Comparison of ENCODE assay signal across 2 cellular contexts in the genomic region with DNA sequence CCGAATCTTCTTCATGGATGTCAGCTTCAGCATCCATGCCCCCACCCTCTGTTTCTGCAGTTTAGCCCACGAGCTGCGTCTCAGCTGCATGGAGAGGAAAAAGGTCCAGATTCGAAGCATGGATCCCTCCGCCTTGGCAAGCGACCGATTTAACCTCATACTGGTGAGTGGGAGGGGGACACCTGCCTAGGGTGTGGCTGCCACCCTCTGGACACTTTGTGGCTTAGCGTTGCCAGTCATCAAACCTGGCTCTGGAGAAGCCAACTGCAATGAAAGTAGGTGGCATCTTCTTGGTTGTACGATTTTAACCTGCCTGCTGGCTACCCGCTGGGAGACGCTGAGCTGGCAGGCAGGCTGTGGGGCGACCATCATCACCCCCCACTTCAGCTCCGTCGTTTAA.
TF ChIP-seq lines count a peak whose summit lies in the region.

No MANE protein-coding gene starts in this region.

TF ChIP-seq in GM23338, 12 proteins besides CTCF, POLR2A, EP300 and RAD21:
- TF ChIP-seq EZH2 (IDR thresholded peaks at IDR 0.05; ENCODE audit: low read depth, unreplicated experiment): no peak
- no peak for TF ChIP-seq CREB1 (CRISPR knock-in tag; IDR thresholded peaks at IDR 0.05; ENCODE audit: low read depth)
- TF ChIP-seq STAT1 (IDR thresholded peaks at IDR 0.05; ENCODE audit: unreplicated experiment): no peak
- TF ChIP-seq ZNF331 (CRISPR knock-in tag; IDR thresholded peaks at IDR 0.05; ENCODE audit: low read depth): no peak
- TF ChIP-seq, protein P1, sequence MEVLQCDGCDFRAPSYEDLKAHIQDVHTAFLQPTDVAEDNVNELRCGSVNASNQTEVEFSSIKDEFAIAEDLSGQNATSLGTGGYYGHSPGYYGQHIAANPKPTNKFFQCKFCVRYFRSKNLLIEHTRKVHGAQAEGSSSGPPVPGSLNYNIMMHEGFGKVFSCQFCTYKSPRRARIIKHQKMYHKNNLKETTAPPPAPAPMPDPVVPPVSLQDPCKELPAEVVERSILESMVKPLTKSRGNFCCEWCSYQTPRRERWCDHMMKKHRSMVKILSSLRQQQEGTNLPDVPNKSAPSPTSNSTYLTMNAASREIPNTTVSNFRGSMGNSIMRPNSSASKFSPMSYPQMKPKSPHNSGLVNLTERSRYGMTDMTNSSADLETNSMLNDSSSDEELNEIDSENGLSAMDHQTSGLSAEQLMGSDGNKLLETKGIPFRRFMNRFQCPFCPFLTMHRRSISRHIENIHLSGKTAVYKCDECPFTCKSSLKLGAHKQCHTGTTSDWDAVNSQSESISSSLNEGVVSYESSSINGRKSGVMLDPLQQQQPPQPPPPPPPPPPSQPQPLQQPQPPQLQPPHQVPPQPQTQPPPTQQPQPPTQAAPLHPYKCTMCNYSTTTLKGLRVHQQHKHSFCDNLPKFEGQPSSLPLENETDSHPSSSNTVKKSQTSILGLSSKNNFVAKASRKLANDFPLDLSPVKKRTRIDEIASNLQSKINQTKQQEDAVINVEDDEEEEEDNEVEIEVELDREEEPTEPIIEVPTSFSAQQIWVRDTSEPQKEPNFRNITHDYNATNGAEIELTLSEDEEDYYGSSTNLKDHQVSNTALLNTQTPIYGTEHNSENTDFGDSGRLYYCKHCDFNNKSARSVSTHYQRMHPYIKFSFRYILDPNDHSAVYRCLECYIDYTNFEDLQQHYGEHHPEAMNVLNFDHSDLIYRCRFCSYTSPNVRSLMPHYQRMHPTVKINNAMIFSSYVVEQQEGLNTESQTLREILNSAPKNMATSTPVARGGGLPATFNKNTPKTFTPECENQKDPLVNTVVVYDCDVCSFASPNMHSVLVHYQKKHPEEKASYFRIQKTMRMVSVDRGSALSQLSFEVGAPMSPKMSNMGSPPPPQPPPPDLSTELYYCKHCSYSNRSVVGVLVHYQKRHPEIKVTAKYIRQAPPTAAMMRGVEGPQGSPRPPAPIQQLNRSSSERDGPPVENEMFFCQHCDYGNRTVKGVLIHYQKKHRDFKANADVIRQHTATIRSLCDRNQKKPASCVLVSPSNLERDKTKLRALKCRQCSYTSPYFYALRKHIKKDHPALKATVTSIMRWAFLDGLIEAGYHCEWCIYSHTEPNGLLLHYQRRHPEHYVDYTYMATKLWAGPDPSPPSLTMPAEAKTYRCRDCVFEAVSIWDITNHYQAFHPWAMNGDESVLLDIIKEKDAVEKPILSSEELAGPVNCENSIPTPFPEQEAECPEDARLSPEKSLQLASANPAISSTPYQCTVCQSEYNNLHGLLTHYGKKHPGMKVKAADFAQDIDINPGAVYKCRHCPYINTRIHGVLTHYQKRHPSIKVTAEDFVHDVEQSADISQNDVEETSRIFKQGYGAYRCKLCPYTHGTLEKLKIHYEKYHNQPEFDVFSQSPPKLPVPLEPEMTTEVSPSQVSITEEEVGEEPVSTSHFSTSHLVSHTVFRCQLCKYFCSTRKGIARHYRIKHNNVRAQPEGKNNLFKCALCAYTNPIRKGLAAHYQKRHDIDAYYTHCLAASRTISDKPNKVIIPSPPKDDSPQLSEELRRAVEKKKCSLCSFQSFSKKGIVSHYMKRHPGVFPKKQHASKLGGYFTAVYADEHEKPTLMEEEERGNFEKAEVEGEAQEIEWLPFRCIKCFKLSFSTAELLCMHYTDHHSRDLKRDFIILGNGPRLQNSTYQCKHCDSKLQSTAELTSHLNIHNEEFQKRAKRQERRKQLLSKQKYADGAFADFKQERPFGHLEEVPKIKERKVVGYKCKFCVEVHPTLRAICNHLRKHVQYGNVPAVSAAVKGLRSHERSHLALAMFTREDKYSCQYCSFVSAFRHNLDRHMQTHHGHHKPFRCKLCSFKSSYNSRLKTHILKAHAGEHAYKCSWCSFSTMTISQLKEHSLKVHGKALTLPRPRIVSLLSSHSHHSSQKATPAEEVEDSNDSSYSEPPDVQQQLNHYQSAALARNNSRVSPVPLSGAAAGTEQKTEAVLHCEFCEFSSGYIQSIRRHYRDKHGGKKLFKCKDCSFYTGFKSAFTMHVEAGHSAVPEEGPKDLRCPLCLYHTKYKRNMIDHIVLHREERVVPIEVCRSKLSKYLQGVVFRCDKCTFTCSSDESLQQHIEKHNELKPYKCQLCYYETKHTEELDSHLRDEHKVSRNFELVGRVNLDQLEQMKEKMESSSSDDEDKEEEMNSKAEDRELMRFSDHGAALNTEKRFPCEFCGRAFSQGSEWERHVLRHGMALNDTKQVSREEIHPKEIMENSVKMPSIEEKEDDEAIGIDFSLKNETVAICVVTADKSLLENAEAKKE (CRISPR knock-in tag; IDR thresholded peaks at IDR 0.05): no peak
- TF ChIP-seq EZH2phosphoT487 (IDR thresholded peaks at IDR 0.05; ENCODE audit: unreplicated experiment): no peak

TF ChIP-seq in H1, 55 proteins besides CTCF, POLR2A, EP300 and RAD21:
- TF ChIP-seq YY1 (IDR thresholded peaks at IDR 0.05; ENCODE audit: low read depth, low read length) (no peak), TCF12 (IDR thresholded peaks at IDR 0.05; ENCODE audit: low read depth, low read length) (no peak), BCL11A (IDR thresholded peaks at IDR 0.05; ENCODE audit: low read depth in 2 of 2, low read length in 2 of 2) (no peak), NANOG (IDR thresholded peaks at IDR 0.05; ENCODE audit: insufficient read depth, low read depth, low read length, poor library complexity, severe bottlenecking) (no peak), GABPA (IDR thresholded peaks at IDR 0.05; ENCODE audit: borderline replicate concordance, insufficient read depth, low read length) (no peak), SAP30 (IDR thresholded peaks at IDR 0.05; ENCODE audit: insufficient read depth, insufficient replicate concordance, low read length) (no peak), JUND (IDR thresholded peaks at IDR 0.05; ENCODE audit: low read length) (no peak), BRCA1 (IDR thresholded peaks at IDR 0.05; ENCODE audit: low read depth, low read length) (no peak), CBX8 (IDR thresholded peaks at IDR 0.05; ENCODE audit: borderline replicate concordance, low read depth, low read length) (no peak), ASH2L (IDR thresholded peaks at IDR 0.05; ENCODE audit: low read length) (no peak), BACH1 (IDR thresholded peaks at IDR 0.05; ENCODE audit: low read length) (no peak), CHD1 (IDR thresholded peaks at IDR 0.05; ENCODE audit: low read depth, low read length) (no peak), CHD2 (IDR thresholded peaks at IDR 0.05; ENCODE audit: low read length) (no peak)
- TF ChIP-seq, protein P2, sequence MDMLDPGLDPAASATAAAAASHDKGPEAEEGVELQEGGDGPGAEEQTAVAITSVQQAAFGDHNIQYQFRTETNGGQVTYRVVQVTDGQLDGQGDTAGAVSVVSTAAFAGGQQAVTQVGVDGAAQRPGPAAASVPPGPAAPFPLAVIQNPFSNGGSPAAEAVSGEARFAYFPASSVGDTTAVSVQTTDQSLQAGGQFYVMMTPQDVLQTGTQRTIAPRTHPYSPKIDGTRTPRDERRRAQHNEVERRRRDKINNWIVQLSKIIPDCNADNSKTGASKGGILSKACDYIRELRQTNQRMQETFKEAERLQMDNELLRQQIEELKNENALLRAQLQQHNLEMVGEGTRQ (IDR thresholded peaks at IDR 0.05; ENCODE audit: low read length): no peak
- TF ChIP-seq, protein P3, sequence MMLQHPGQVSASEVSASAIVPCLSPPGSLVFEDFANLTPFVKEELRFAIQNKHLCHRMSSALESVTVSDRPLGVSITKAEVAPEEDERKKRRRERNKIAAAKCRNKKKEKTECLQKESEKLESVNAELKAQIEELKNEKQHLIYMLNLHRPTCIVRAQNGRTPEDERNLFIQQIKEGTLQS (IDR thresholded peaks at IDR 0.05; ENCODE audit: insufficient read depth, low read depth, low read length): no peak
- TF ChIP-seq, protein P4, sequence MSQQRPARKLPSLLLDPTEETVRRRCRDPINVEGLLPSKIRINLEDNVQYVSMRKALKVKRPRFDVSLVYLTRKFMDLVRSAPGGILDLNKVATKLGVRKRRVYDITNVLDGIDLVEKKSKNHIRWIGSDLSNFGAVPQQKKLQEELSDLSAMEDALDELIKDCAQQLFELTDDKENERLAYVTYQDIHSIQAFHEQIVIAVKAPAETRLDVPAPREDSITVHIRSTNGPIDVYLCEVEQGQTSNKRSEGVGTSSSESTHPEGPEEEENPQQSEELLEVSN (IDR thresholded peaks at IDR 0.05): no peak
- TF ChIP-seq, protein P5, sequence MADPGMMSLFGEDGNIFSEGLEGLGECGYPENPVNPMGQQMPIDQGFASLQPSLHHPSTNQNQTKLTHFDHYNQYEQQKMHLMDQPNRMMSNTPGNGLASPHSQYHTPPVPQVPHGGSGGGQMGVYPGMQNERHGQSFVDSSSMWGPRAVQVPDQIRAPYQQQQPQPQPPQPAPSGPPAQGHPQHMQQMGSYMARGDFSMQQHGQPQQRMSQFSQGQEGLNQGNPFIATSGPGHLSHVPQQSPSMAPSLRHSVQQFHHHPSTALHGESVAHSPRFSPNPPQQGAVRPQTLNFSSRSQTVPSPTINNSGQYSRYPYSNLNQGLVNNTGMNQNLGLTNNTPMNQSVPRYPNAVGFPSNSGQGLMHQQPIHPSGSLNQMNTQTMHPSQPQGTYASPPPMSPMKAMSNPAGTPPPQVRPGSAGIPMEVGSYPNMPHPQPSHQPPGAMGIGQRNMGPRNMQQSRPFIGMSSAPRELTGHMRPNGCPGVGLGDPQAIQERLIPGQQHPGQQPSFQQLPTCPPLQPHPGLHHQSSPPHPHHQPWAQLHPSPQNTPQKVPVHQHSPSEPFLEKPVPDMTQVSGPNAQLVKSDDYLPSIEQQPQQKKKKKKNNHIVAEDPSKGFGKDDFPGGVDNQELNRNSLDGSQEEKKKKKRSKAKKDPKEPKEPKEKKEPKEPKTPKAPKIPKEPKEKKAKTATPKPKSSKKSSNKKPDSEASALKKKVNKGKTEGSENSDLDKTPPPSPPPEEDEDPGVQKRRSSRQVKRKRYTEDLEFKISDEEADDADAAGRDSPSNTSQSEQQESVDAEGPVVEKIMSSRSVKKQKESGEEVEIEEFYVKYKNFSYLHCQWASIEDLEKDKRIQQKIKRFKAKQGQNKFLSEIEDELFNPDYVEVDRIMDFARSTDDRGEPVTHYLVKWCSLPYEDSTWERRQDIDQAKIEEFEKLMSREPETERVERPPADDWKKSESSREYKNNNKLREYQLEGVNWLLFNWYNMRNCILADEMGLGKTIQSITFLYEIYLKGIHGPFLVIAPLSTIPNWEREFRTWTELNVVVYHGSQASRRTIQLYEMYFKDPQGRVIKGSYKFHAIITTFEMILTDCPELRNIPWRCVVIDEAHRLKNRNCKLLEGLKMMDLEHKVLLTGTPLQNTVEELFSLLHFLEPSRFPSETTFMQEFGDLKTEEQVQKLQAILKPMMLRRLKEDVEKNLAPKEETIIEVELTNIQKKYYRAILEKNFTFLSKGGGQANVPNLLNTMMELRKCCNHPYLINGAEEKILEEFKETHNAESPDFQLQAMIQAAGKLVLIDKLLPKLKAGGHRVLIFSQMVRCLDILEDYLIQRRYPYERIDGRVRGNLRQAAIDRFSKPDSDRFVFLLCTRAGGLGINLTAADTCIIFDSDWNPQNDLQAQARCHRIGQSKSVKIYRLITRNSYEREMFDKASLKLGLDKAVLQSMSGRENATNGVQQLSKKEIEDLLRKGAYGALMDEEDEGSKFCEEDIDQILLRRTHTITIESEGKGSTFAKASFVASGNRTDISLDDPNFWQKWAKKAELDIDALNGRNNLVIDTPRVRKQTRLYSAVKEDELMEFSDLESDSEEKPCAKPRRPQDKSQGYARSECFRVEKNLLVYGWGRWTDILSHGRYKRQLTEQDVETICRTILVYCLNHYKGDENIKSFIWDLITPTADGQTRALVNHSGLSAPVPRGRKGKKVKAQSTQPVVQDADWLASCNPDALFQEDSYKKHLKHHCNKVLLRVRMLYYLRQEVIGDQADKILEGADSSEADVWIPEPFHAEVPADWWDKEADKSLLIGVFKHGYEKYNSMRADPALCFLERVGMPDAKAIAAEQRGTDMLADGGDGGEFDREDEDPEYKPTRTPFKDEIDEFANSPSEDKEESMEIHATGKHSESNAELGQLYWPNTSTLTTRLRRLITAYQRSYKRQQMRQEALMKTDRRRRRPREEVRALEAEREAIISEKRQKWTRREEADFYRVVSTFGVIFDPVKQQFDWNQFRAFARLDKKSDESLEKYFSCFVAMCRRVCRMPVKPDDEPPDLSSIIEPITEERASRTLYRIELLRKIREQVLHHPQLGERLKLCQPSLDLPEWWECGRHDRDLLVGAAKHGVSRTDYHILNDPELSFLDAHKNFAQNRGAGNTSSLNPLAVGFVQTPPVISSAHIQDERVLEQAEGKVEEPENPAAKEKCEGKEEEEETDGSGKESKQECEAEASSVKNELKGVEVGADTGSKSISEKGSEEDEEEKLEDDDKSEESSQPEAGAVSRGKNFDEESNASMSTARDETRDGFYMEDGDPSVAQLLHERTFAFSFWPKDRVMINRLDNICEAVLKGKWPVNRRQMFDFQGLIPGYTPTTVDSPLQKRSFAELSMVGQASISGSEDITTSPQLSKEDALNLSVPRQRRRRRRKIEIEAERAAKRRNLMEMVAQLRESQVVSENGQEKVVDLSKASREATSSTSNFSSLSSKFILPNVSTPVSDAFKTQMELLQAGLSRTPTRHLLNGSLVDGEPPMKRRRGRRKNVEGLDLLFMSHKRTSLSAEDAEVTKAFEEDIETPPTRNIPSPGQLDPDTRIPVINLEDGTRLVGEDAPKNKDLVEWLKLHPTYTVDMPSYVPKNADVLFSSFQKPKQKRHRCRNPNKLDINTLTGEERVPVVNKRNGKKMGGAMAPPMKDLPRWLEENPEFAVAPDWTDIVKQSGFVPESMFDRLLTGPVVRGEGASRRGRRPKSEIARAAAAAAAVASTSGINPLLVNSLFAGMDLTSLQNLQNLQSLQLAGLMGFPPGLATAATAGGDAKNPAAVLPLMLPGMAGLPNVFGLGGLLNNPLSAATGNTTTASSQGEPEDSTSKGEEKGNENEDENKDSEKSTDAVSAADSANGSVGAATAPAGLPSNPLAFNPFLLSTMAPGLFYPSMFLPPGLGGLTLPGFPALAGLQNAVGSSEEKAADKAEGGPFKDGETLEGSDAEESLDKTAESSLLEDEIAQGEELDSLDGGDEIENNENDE (IDR thresholded peaks at IDR 0.05; ENCODE audit: insufficient replicate concordance, low read length): no peak
